In the genomic region with DNA sequence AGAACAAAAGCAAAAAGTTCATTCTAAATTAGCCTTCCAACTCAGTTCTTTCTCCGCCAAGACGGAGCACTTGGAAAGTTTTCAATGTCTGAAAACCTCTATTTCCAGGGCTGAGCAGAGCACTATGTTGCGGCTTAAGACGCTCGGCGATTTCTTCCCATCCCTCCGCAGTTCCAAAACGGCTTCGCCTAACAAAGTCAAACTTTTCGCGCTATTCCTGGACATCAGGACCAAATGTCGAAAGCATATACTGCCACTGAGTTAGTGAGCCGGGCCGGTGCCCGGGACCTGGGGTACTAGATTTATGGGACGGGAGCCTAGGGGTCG, we compare ENCODE assay signal across 8 cellular contexts. TPM values are rescaled to one million over a fixed set of nuclear protein-coding genes. Genes with fewer than 3 reads are reported as not detected.
DNase-seq lines count a peak whose midpoint lies in the region; ATAC-seq and TF ChIP-seq lines count a peak whose summit lies in the region.

No MANE protein-coding gene starts in this region.

- H3K4me1 Mint-ChIP-seq in osteocyte (ENCODE audit: unreplicated experiment) = peaks cover 14% of the 10 kb centered on the region

- H3K4me3 ChIP-seq in fibroblast of villous mesenchyme (ENCODE audit: low read depth, low read length) = peak overlapping the region; percentile 85

- H3K27me3 Mint-ChIP-seq in osteocyte (ENCODE audit: unreplicated experiment) = no peaks in the 10 kb centered on the region

- peak overlapping the region; percentile 89 for H3K27ac ChIP-seq in VCaP

- no peaks in the 10 kb centered on the region for H3K9me3 Mint-ChIP-seq in osteocyte (ENCODE audit: unreplicated experiment)

- no peaks in the 10 kb centered on the region for H3K36me3 Mint-ChIP-seq in osteocyte (ENCODE audit: unreplicated experiment)

- in situ Hi-C loops in KBM-7 (cut with MboI; ENCODE audit: low pct_unique_long_range_greater_than_20kb, low sequenced_read_pairs) = no loop called here

- no peak for TF ChIP-seq CTCF in AG09319 (IDR thresholded peaks at IDR 0.05; ENCODE audit: low read depth, low read length)
- TF ChIP-seq CTCF in VCaP (conservative IDR thresholded peaks at IDR 0.05) = no peak
- TF ChIP-seq CTCF in fibroblast of villous mesenchyme (IDR thresholded peaks at IDR 0.05; ENCODE audit: insufficient read depth, low read depth, low read length) = no peak
- TF ChIP-seq CTCF in osteocyte (IDR thresholded peaks at IDR 0.05) = no peak

- H3K27ac Mint-ChIP-seq in osteocyte (ENCODE audit: unreplicated experiment) = peak overlapping the region; percentile 96

- ATAC-seq in GM21381 (IDR thresholded peaks at IDR 0.05; ENCODE audit: unreplicated experiment) (peak; percentile 9), HG02763 (IDR thresholded peaks at IDR 0.05; ENCODE audit: unreplicated experiment) (no peak)

- peak; percentile 15 for DNase-seq in AG09319 (ENCODE audit: extremely low read depth, low read depth)
- DNase-seq in fibroblast of villous mesenchyme (ENCODE audit: low read depth) = peak; percentile 69
- no peak for DNase-seq in osteocyte (ENCODE audit: extremely low spot score, unreplicated experiment)
- no peak for DNase-seq in central memory CD4-positive, alpha-beta T cell
- no peak for DNase-seq in KBM-7

- H3K4me3 Mint-ChIP-seq in osteocyte (ENCODE audit: unreplicated experiment) = peak overlapping the region; percentile 90

RNA-seq across cellular contexts. Expression of a gene that starts 0.8 kb away (rescaled TPM):
- total RNA-seq in fibroblast of villous mesenchyme (4.2 and 11.2 TPM in 2 replicates), osteocyte (12.1 and 12.6 TPM in 2 replicates)

Comparison
In these comparisons a context has a peak if more than half of its experiments do, and no peak if none do; other contexts are left out.
1. DNase-seq: peak in AG09319 (single experiment) and fibroblast of villous mesenchyme (single experiment); none in osteocyte (single experiment), central memory CD4-positive, alpha-beta T cell (single experiment) and KBM-7 (single experiment).